In genomic region chr11:12121011-12121410, GRCh38 we compare ENCODE assay signal across 15 cellular contexts. TPM values are rescaled to one million over a fixed set of nuclear protein-coding genes. Genes with fewer than 3 reads are reported as not detected.
DNase-seq lines count a peak whose midpoint lies in the region; ATAC-seq and TF ChIP-seq lines count a peak whose summit lies in the region.
"Had no signal": no experiment of that assay in that cellular context is flagged by ENCODE, and none has a peak within 500 bp of the region (broad histone marks: within the 10 kb centered on the region; RNA-seq: fewer than 3 reads in every experiment).

No MANE protein-coding gene starts in this region.

- no peak overlapping the region for H3K4me3 ChIP-seq in esophagus squamous epithelium
- H3K4me3 ChIP-seq in thoracic aorta: no peak overlapping the region
- H3K4me3 ChIP-seq: A549 had no signal

- H3K9me3 Mint-ChIP-seq in T-helper 2 cell treated with Interferon-gamma antibody and Interleukin-4, amounts not matched to agents 5 μg/mL and 100 μg/mL, for 36 hours: no peaks in the 10 kb centered on the region
- H3K9me3 Mint-ChIP-seq: central memory CD8-positive, alpha-beta T cell; natural killer cell had no signal

- peak overlapping the region; percentile 1 for H3K27ac Mint-ChIP-seq in T-helper 2 cell treated with Interferon-gamma antibody and Interleukin-4, amounts not matched to agents 5 μg/mL and 100 μg/mL, for 36 hours

- H3K9me3 ChIP-seq in esophagus squamous epithelium: no peaks in the 10 kb centered on the region
- no peaks in the 10 kb centered on the region for H3K9me3 ChIP-seq in thoracic aorta
- H3K9me3 ChIP-seq: A549 had no signal

- TF ChIP-seq CTCF in RWPE1 (conservative IDR thresholded peaks at IDR 0.05; ENCODE audit: low read depth) (no peak), esophagus squamous epithelium (IDR thresholded peaks at IDR 0.05) (no peak), thoracic aorta (IDR thresholded peaks at IDR 0.05) (no peak)

- H3K36me3 ChIP-seq in esophagus squamous epithelium: no peaks in the 10 kb centered on the region
- H3K36me3 ChIP-seq in thoracic aorta: peaks cover 6% of the 10 kb centered on the region

- H3K27ac ChIP-seq in RWPE1: peak overlapping the region; percentile 57
- peak overlapping the region in 3 of 4 donors; percentile 73 to 84 (median 73) for H3K27ac ChIP-seq in esophagus squamous epithelium
- peak overlapping the region; percentile 80 to 97 for H3K27ac ChIP-seq in thoracic aorta

- CTCF ChIA-PET in RWPE1 (lab: Yijun Ruan, JAX): no interaction called here

- H3K27me3 Mint-ChIP-seq in T-helper 2 cell treated with Interferon-gamma antibody and Interleukin-4, amounts not matched to agents 5 μg/mL and 100 μg/mL, for 36 hours (ENCODE audit: low read depth): no peaks in the 10 kb centered on the region
- H3K27me3 Mint-ChIP-seq: central memory CD8-positive, alpha-beta T cell had no signal

- no peaks in the 10 kb centered on the region for H3K27me3 ChIP-seq in esophagus squamous epithelium
- no peaks in the 10 kb centered on the region for H3K27me3 ChIP-seq in thoracic aorta (replicated peaks; ENCODE audit: insufficient read depth)

- ATAC-seq in thoracic aorta (ENCODE audit: insufficient number of reproducible peaks, low FRiP score, low read depth) (no peak), GM18867 (IDR thresholded peaks at IDR 0.05; ENCODE audit: unreplicated experiment) (no peak)
- ATAC-seq: natural killer cell had no signal

- peaks cover 7 to 70% (median 18%) of the 10 kb centered on the region in 3 donors for H3K4me1 ChIP-seq in esophagus squamous epithelium
- H3K4me1 ChIP-seq in thoracic aorta (ENCODE audit: control insufficient read depth in 1 of 2, low read depth in 2 of 2): peaks cover 91 to 98% of the 10 kb centered on the region in 2 donors

- POLR2A ChIA-PET in RWPE1 (lab: Yijun Ruan, JAX; ENCODE audit: low non-redundant PET): no interaction called here

- TF ChIP-seq POLR2A in esophagus squamous epithelium (IDR thresholded peaks at IDR 0.05): no peak

- intact Hi-C loops in esophagus squamous epithelium (cut with DNase I): no loop called here

- 86% methylated on average over 5 of the region's 5 CpGs; no CpG with 5 or more reads in 1 of the 2 donors for WGBS in esophagus squamous epithelium, 2 donors

- no peak for DNase-seq in T-helper 2 cell treated with Interferon-gamma antibody and Interleukin-4, amounts not matched to agents 5 μg/mL and 100 μg/mL, for 36 hours (ENCODE audit: low spot score)
- no peak for DNase-seq in T-helper 2 cell
- no peak for DNase-seq in RWPE1 (ENCODE audit: low spot score)
- DNase-seq in esophagus squamous epithelium (lab: John Stamatoyannopoulos, UW): no peak
- DNase-seq in thoracic aorta (ENCODE audit: low spot score): no peak
- DNase-seq in stimulated activated CD4-positive, alpha-beta T cell treated with anti-CD3 and anti-CD28 coated beads, Interleukin-4, amount 100 ng/mL, for 1 hour: no peak
- DNase-seq in kidney tubule cell (ENCODE audit: low spot score): no peak
- DNase-seq: Kasumi-1; natural killer cell; NCI-H446; stimulated activated CD4-positive, alpha-beta T cell treated with anti-CD3 and anti-CD28 coated beads, Interleukin-2, amount 100 ng/mL, for 24 hours; stimulated activated naive CD4-positive, alpha-beta T cell treated with Interleukin-2 at 50 U/mL for 16 hours had no signal

- H3K36me3 Mint-ChIP-seq in T-helper 2 cell treated with Interferon-gamma antibody and Interleukin-4, amounts not matched to agents 5 μg/mL and 100 μg/mL, for 36 hours (ENCODE audit: low read depth): peaks cover 15% of the 10 kb centered on the region
- H3K36me3 Mint-ChIP-seq: natural killer cell had no signal

- no peak overlapping the region for H3K4me3 Mint-ChIP-seq in T-helper 2 cell treated with Interferon-gamma antibody and Interleukin-4, amounts not matched to agents 5 μg/mL and 100 μg/mL, for 36 hours
- H3K4me3 Mint-ChIP-seq: central memory CD8-positive, alpha-beta T cell; natural killer cell had no signal

- H3K4me1 Mint-ChIP-seq in T-helper 2 cell treated with Interferon-gamma antibody and Interleukin-4, amounts not matched to agents 5 μg/mL and 100 μg/mL, for 36 hours (ENCODE audit: low read depth): peaks cover 64% of the 10 kb centered on the region

RNA-seq across cellular contexts. Expression of gene MICAL2, which starts 10.6 kb away (rescaled TPM):
- total RNA-seq in esophagus squamous epithelium (10 to 100 TPM; 10.1 to 49.0 (median 19.8) TPM), thoracic aorta (100 to 1,000 TPM; 791 to 989 TPM)

Comparison
In these comparisons a context has a peak if more than half of its experiments do, and no peak if none do; other contexts are left out.
1. RNA of gene MICAL2, which starts 10.6 kb away (total RNA-seq): 791 to 989 TPM in thoracic aorta; 10.1 to 49.0 TPM in esophagus squamous epithelium; every median in the first group is over 10 times any median in the second.
2. Peak in every context shown above with its lines, with median percentiles within 50 percentile points of each other: H3K27ac ChIP-seq.